1 cellular context compared by ENCODE assay signal in the genomic region with DNA sequence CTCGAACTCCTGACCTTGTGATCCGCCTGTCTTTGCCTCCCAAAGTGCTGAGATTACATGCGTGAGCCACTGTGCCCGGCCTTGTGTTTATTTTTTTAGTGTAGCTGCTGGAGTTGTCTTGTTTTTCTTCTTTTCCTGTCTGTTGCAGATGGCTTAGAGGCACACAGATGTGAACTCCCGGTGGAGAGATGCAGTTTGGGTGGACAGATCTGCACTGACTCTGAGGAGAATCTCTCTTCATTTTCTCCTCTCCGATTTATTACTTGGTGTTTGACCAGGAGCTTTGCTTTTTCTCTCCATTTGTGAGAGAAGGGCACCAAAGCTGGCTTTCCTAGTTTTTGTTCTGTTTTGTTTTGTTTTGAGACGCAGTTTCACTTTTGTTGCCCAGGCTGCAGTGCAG.
TF ChIP-seq lines count a peak whose summit lies in the region.

No MANE protein-coding gene starts in this region.

TF ChIP-seq in GM23338, 12 proteins besides CTCF, POLR2A, EP300 and RAD21 (continued from another document):
- TF ChIP-seq, protein P1, sequence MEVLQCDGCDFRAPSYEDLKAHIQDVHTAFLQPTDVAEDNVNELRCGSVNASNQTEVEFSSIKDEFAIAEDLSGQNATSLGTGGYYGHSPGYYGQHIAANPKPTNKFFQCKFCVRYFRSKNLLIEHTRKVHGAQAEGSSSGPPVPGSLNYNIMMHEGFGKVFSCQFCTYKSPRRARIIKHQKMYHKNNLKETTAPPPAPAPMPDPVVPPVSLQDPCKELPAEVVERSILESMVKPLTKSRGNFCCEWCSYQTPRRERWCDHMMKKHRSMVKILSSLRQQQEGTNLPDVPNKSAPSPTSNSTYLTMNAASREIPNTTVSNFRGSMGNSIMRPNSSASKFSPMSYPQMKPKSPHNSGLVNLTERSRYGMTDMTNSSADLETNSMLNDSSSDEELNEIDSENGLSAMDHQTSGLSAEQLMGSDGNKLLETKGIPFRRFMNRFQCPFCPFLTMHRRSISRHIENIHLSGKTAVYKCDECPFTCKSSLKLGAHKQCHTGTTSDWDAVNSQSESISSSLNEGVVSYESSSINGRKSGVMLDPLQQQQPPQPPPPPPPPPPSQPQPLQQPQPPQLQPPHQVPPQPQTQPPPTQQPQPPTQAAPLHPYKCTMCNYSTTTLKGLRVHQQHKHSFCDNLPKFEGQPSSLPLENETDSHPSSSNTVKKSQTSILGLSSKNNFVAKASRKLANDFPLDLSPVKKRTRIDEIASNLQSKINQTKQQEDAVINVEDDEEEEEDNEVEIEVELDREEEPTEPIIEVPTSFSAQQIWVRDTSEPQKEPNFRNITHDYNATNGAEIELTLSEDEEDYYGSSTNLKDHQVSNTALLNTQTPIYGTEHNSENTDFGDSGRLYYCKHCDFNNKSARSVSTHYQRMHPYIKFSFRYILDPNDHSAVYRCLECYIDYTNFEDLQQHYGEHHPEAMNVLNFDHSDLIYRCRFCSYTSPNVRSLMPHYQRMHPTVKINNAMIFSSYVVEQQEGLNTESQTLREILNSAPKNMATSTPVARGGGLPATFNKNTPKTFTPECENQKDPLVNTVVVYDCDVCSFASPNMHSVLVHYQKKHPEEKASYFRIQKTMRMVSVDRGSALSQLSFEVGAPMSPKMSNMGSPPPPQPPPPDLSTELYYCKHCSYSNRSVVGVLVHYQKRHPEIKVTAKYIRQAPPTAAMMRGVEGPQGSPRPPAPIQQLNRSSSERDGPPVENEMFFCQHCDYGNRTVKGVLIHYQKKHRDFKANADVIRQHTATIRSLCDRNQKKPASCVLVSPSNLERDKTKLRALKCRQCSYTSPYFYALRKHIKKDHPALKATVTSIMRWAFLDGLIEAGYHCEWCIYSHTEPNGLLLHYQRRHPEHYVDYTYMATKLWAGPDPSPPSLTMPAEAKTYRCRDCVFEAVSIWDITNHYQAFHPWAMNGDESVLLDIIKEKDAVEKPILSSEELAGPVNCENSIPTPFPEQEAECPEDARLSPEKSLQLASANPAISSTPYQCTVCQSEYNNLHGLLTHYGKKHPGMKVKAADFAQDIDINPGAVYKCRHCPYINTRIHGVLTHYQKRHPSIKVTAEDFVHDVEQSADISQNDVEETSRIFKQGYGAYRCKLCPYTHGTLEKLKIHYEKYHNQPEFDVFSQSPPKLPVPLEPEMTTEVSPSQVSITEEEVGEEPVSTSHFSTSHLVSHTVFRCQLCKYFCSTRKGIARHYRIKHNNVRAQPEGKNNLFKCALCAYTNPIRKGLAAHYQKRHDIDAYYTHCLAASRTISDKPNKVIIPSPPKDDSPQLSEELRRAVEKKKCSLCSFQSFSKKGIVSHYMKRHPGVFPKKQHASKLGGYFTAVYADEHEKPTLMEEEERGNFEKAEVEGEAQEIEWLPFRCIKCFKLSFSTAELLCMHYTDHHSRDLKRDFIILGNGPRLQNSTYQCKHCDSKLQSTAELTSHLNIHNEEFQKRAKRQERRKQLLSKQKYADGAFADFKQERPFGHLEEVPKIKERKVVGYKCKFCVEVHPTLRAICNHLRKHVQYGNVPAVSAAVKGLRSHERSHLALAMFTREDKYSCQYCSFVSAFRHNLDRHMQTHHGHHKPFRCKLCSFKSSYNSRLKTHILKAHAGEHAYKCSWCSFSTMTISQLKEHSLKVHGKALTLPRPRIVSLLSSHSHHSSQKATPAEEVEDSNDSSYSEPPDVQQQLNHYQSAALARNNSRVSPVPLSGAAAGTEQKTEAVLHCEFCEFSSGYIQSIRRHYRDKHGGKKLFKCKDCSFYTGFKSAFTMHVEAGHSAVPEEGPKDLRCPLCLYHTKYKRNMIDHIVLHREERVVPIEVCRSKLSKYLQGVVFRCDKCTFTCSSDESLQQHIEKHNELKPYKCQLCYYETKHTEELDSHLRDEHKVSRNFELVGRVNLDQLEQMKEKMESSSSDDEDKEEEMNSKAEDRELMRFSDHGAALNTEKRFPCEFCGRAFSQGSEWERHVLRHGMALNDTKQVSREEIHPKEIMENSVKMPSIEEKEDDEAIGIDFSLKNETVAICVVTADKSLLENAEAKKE (CRISPR knock-in tag; IDR thresholded peaks at IDR 0.05) = no peak
- TF ChIP-seq STAT1 (IDR thresholded peaks at IDR 0.05; ENCODE audit: unreplicated experiment) = no peak
- TF ChIP-seq NANOG (IDR thresholded peaks at IDR 0.05; ENCODE audit: borderline replicate concordance) = no peak
- no peak for TF ChIP-seq REST (IDR thresholded peaks at IDR 0.05; ENCODE audit: unreplicated experiment)
- no peak for TF ChIP-seq ETS1 (IDR thresholded peaks at IDR 0.05)
- no peak for TF ChIP-seq EZH2phosphoT487 (IDR thresholded peaks at IDR 0.05; ENCODE audit: unreplicated experiment)
- TF ChIP-seq JUNB (IDR thresholded peaks at IDR 0.05; ENCODE audit: unreplicated experiment) = no peak
